Comparison of ENCODE assay signal across 12 cellular contexts in genomic region chr14:58104808-58105207, GRCh38. TPM values are rescaled to one million over a fixed set of nuclear protein-coding genes. Genes with fewer than 3 reads are reported as not detected.
A peak's percentile ranks its signal among the peaks of the same experiment; 100 is the strongest.
DNase-seq lines count a peak whose midpoint lies in the region; ATAC-seq, FAIRE-seq and TF ChIP-seq lines count a peak whose summit lies in the region.
"Had no signal": no experiment of that assay in that cellular context is flagged by ENCODE, and none has a peak within 500 bp of the region (broad histone marks: within the 10 kb centered on the region; RNA-seq: fewer than 3 reads in every experiment).

No MANE protein-coding gene starts in this region.

- DNase-seq in Right ventricle myocardium superior (no peak), Right ventricle myocardium inferior (ENCODE audit: missing footprints) (no peak), astrocyte of the cerebellum (ENCODE audit: low read depth) (peak; percentile 84), left cardiac atrium (no peak), substantia nigra (lab: John Stamatoyannopoulos, UW) (no peak), frontal cortex (ENCODE audit: low spot score in 2 of 2) (no peak), NCI-H510A treated with DMSO at 0.1 percent for 48 hours (lab: John Stamatoyannopoulos, UW) (no peak)
- DNase-seq: GDM1, NCI-H446, SHP77 had no signal

- intact Hi-C loops in Right ventricle myocardium superior (cut with DNase I) (no loop called here), Right ventricle myocardium inferior (cut with DNase I) (loop anchor here (5.0 kb wide), 1 partner anchor 257 kb away; no protein-coding TSS in a partner anchor), left cardiac atrium (cut with DNase I) (loop anchor here in 1 of 2 donors (5.0 kb wide), 1 partner anchor 62 kb away; no protein-coding TSS in a partner anchor)

- no peak overlapping the region for H3K4me3 ChIP-seq in astrocyte of the cerebellum (ENCODE audit: low read depth, low read length)
- H3K4me3 ChIP-seq: thoracic aorta had no signal

- in situ Hi-C loops in astrocyte of the cerebellum (cut with HindIII; ENCODE audit: low sequenced_read_pairs): no loop called here

- no peak for FAIRE-seq in frontal cortex (lab: Jason Lieb, UNC)

- TF ChIP-seq CTCF in astrocyte of the cerebellum (IDR thresholded peaks at IDR 0.05; ENCODE audit: low read depth, low read length, missing control alignments): no peak

- no peak overlapping the region for H3K27ac ChIP-seq in substantia nigra (ENCODE audit: low read depth, low read length, poor library complexity, severe bottlenecking)
- H3K27ac ChIP-seq: thoracic aorta had no signal

- ATAC-seq in Right ventricle myocardium superior (ENCODE audit: poor library complexity): peak; percentile 12
- no peak for ATAC-seq in Right ventricle myocardium inferior
- peak; percentile 19 to 42 for ATAC-seq in left cardiac atrium
- no peak for ATAC-seq in GM21619 (IDR thresholded peaks at IDR 0.05; ENCODE audit: unreplicated experiment)

RNA-seq across cellular contexts. Expression of gene ARMH4, which starts 47.2 kb away (rescaled TPM):
- total RNA-seq in Right ventricle myocardium superior (6.2 TPM), Right ventricle myocardium inferior (5.5 TPM), left cardiac atrium (10 to 100 TPM in 1 of 2 donors, 1 to 10 TPM in 1; 6.4 to 15.8 TPM), frontal cortex (54.2 TPM)

Comparison
In these comparisons a context has a peak if more than half of its experiments do, and no peak if none do; other contexts are left out.
1. ATAC-seq: peak in Right ventricle myocardium superior (single experiment) and left cardiac atrium (2 of 2); none in Right ventricle myocardium inferior (single experiment) and GM21619 (single experiment).